ENCODE assay signal across 25 cellular contexts in the genomic region with DNA sequence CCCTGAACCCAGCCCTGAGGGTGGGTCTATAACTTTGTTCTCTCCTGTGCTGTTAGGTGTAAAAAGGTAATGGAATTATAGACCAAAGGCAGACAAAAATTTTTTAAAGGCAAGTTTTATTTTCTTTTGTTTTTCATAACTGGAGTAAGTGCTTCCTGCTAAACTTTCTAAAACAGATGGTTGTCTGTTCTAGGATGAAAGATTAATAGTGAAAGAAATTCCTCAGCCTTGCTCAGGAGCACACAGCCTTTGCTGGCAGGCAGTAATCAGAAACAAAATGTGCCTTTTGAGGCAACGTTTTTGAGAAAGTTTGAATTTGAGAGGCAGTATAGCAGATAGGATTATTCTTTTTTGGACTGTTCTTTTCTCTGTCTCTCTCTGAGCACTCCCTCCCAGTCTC.
"Had no signal": no experiment of that assay in that cellular context is flagged by ENCODE, and none has a peak within 500 bp of the region (broad histone marks: within the 10 kb centered on the region; RNA-seq: fewer than 3 reads in every experiment).

No MANE protein-coding gene starts in this region.

- H3K79me2 ChIP-seq: parathyroid adenoma had no signal

- H2AFZ ChIP-seq: parathyroid adenoma had no signal

- H3K9ac ChIP-seq: parathyroid adenoma had no signal

- H3K27ac Mint-ChIP-seq: activated CD8-positive, alpha-beta T cell treated with anti-CD3 and anti-CD28 coated beads for 36 hours; activated naive CD8-positive, alpha-beta T cell treated with anti-CD3 and anti-CD28 coated beads, Interleukin-2, amount 10 ng/mL, durations not matched to agents 7 days and 5 days; activated T-helper 2 cell treated with anti-CD3 and anti-CD28 coated beads, Interferon-gamma antibody, Interleukin-2, Interleukin-4, amounts not matched to agents 10 μg/mL and 5 μg/mL and 100 μg/mL, durations not matched to agents 14 hours and 24 hours and 36 hours; stimulated activated effector memory CD8-positive, alpha-beta T cell treated with anti-CD3 and anti-CD28 coated beads, Interleukin-12 subunit alpha, Interleukin-12 subunit beta, amount 100 ng/mL, for 72 hours had no signal

- H3K9me3 ChIP-seq: gastrocnemius medialis, testis, upper lobe of right lung had no signal

- H3K27ac ChIP-seq: coronary artery, gastrocnemius medialis, heart left ventricle, parathyroid adenoma, stomach, testis, upper lobe of right lung had no signal

- H3K4me1 Mint-ChIP-seq: activated naive CD8-positive, alpha-beta T cell treated with anti-CD3 and anti-CD28 coated beads, Interleukin-2, amount 10 ng/mL, durations not matched to agents 7 days and 5 days; central memory CD8-positive, alpha-beta T cell; stimulated activated effector memory CD8-positive, alpha-beta T cell treated with anti-CD3 and anti-CD28 coated beads, Interleukin-12 subunit alpha, Interleukin-12 subunit beta, amount 100 ng/mL, for 72 hours had no signal

- DNase-seq: activated CD4-positive, alpha-beta T cell treated with anti-CD3 and anti-CD28 coated beads for 48 hours; activated CD4-positive, CD25-positive, alpha-beta regulatory T cell; activated CD8-positive, alpha-beta T cell treated with anti-CD3 and anti-CD28 coated beads for 36 hours; activated naive CD4-positive, alpha-beta T cell treated with Interleukin-2 at 50 U/mL for 16 hours; activated naive CD8-positive, alpha-beta T cell treated with anti-CD3 and anti-CD28 coated beads, Interleukin-2, amount 10 ng/mL, durations not matched to agents 7 days and 5 days; activated T-cell treated with anti-CD3 and anti-CD28 coated beads, Interleukin-2, amount 50 U/mL, for 1 hour; aorta; erythroblast; gastrocnemius medialis; heart left ventricle; kidney; mammary epithelial cell; stimulated activated CD4-positive, alpha-beta T cell treated with anti-CD3 and anti-CD28 coated beads, Interleukin-4, amount 100 ng/mL, for 24 hours; stomach; T-helper 1 cell; T1000; testis; upper lobe of right lung had no signal

- H3K36me3 ChIP-seq: gastrocnemius medialis, heart left ventricle, stomach, upper lobe of right lung had no signal

- FAIRE-seq: kidney had no signal

- H3K4me1 ChIP-seq: gastrocnemius medialis, heart left ventricle, parathyroid adenoma, stomach, testis, upper lobe of right lung had no signal

- H3K4me3 ChIP-seq: coronary artery, gastrocnemius medialis, heart left ventricle, stomach, testis, upper lobe of right lung had no signal

- H3K27me3 ChIP-seq: gastrocnemius medialis, heart left ventricle, stomach, testis, upper lobe of right lung had no signal

- H3K4me3 Mint-ChIP-seq: activated CD8-positive, alpha-beta T cell treated with anti-CD3 and anti-CD28 coated beads for 36 hours; activated naive CD8-positive, alpha-beta T cell treated with anti-CD3 and anti-CD28 coated beads, Interleukin-2, amount 10 ng/mL, durations not matched to agents 7 days and 5 days; central memory CD8-positive, alpha-beta T cell; stimulated activated effector memory CD8-positive, alpha-beta T cell treated with anti-CD3 and anti-CD28 coated beads, Interleukin-12 subunit alpha, Interleukin-12 subunit beta, amount 100 ng/mL, for 72 hours had no signal

- H3K36me3 Mint-ChIP-seq: activated naive CD8-positive, alpha-beta T cell treated with anti-CD3 and anti-CD28 coated beads, Interleukin-2, amount 10 ng/mL, durations not matched to agents 7 days and 5 days; stimulated activated effector memory CD8-positive, alpha-beta T cell treated with anti-CD3 and anti-CD28 coated beads, Interleukin-12 subunit alpha, Interleukin-12 subunit beta, amount 100 ng/mL, for 72 hours had no signal

- ATAC-seq: activated CD8-positive, alpha-beta T cell treated with anti-CD3 and anti-CD28 coated beads for 36 hours; gastrocnemius medialis; heart left ventricle; left lobe of liver; sciatic nerve; stimulated activated effector memory CD8-positive, alpha-beta T cell treated with anti-CD3 and anti-CD28 coated beads, Interleukin-12 subunit alpha, Interleukin-12 subunit beta, amount 100 ng/mL, for 72 hours; upper lobe of right lung had no signal

- H3K27me3 Mint-ChIP-seq: activated CD8-positive, alpha-beta T cell treated with anti-CD3 and anti-CD28 coated beads for 36 hours; activated naive CD8-positive, alpha-beta T cell treated with anti-CD3 and anti-CD28 coated beads, Interleukin-2, amount 10 ng/mL, durations not matched to agents 7 days and 5 days; central memory CD8-positive, alpha-beta T cell had no signal
